9 cellular contexts compared by ENCODE assay signal in the genomic region with DNA sequence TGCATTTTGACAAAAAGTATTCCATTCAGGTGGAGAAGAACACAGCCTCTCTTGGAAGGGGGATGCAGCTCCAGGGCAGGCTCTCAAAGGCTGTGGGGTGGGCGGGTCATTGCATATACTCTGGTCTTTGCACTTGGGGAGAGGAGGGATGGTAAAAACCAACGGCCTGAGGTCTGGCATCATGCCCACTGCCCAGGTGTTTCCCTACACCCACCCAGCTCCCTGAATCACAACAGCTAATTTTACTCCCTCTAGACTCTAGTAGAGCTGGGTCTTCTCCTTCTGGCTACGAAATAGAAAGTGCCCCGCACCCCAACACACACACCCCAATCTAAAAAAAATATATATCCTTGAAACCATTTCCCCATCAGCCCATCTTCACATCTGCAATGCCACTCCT. TPM values are rescaled to one million over a fixed set of nuclear protein-coding genes. Genes with fewer than 3 reads are reported as not detected.
DNase-seq lines count a peak whose midpoint lies in the region; ATAC-seq and TF ChIP-seq lines count a peak whose summit lies in the region.
"Had no signal": no experiment of that assay in that cellular context is flagged by ENCODE, and none has a peak within 500 bp of the region (broad histone marks: within the 10 kb centered on the region; RNA-seq: fewer than 3 reads in every experiment).

No MANE protein-coding gene starts in this region.

- no peak overlapping the region for H3K27ac Mint-ChIP-seq in natural killer cell
- no peak overlapping the region for H3K27ac Mint-ChIP-seq in activated CD4-positive, alpha-beta memory T cell treated with anti-CD3 and anti-CD28 coated beads, Interleukin-2, amount 10 ng/mL, durations not matched to agents 7 days and 5 days

- H3K9ac ChIP-seq in BLaER1 (peak overlapping the region; percentile 92), HUES64 (ENCODE audit: low read depth, low read length) (no peak overlapping the region), colonic mucosa (ENCODE audit: low read depth in 2 of 2, low read length in 2 of 2) (no peak overlapping the region)

- intact Hi-C loops in colonic mucosa (cut with DNase I) = loop anchor here (10.0 kb wide), 1 partner anchor 102 kb away; no protein-coding TSS in a partner anchor
- intact Hi-C loops in natural killer cell (cut with micrococcal nuclease) = no loop called here

- DNase-seq in colonic mucosa (no peak), natural killer cell (no peak), ureter (ENCODE audit: low spot score) (no peak)
- DNase-seq in stimulated activated CD4-positive, alpha-beta T cell treated with anti-CD3 and anti-CD28 coated beads, Interleukin-15, amount 100 ng/mL, for 24 hours = no peak
- no peak for DNase-seq in activated CD4-positive, alpha-beta memory T cell treated with anti-CD3 and anti-CD28 coated beads, Interleukin-2, amount 10 ng/mL, durations not matched to agents 7 days and 5 days
- DNase-seq in NK-92 treated with Interleukin-12 subunit alpha and Interleukin-12 subunit beta, amount 100 ng/mL, for 24 hours (lab: John Stamatoyannopoulos, UW) = no peak
- DNase-seq: stimulated activated CD4-positive, alpha-beta T cell treated with anti-CD3 and anti-CD28 coated beads, Interleukin-1b, Interleukin-23, amount 100 ng/mL, for 48 hours had no signal

- CTCF ChIA-PET in activated CD4-positive, alpha-beta memory T cell treated with anti-CD3 and anti-CD28 coated beads, Interleukin-2, amount 10 ng/mL, durations not matched to agents 7 days and 5 days (lab: Charles Lee) = no interaction called here

- no peak for TF ChIP-seq CTCF in colonic mucosa (IDR thresholded peaks at IDR 0.05)
- no peak for TF ChIP-seq CTCF in natural killer cell (IDR thresholded peaks at IDR 0.05)

- H3K4me1 ChIP-seq in BLaER1 = peaks cover 38% of the 10 kb centered on the region
- H3K4me1 ChIP-seq in HUES64 (ENCODE audit: insufficient read depth, low read length) = peaks cover 6% of the 10 kb centered on the region
- peaks cover 4% of the 10 kb centered on the region for H3K4me1 ChIP-seq in colonic mucosa

- peaks cover 9% of the 10 kb centered on the region; the same call in 1 of the 2 replicates for H4K20me1 ChIP-seq in BLaER1

- no peaks in the 10 kb centered on the region for H3K27me3 ChIP-seq in BLaER1
- peaks cover 20% of the 10 kb centered on the region for H3K27me3 ChIP-seq in HUES64 (ENCODE audit: insufficient read depth, low read length)
- no peaks in the 10 kb centered on the region for H3K27me3 ChIP-seq in colonic mucosa

- H3K4me3 ChIP-seq in BLaER1 (peak overlapping the region; percentile 84), HUES64 (ENCODE audit: low read length) (peak overlapping the region; percentile 77), colonic mucosa (peak overlapping the region; percentile 45)

- H3K36me3 Mint-ChIP-seq in natural killer cell = no peaks in the 10 kb centered on the region
- H3K36me3 Mint-ChIP-seq in activated CD4-positive, alpha-beta memory T cell treated with anti-CD3 and anti-CD28 coated beads, Interleukin-2, amount 10 ng/mL, durations not matched to agents 7 days and 5 days (ENCODE audit: low read depth) = no peaks in the 10 kb centered on the region

- peaks cover 27% of the 10 kb centered on the region for H3K36me3 ChIP-seq in BLaER1
- H3K36me3 ChIP-seq in HUES64 (ENCODE audit: insufficient read depth, low read length) = no peaks in the 10 kb centered on the region
- H3K36me3 ChIP-seq in colonic mucosa = no peaks in the 10 kb centered on the region

- POLR2A ChIA-PET in activated CD4-positive, alpha-beta memory T cell treated with anti-CD3 and anti-CD28 coated beads, Interleukin-2, amount 10 ng/mL, durations not matched to agents 7 days and 5 days (lab: Charles Lee) = no interaction called here

- H3K4me2 ChIP-seq in BLaER1 = peak overlapping the region; percentile 98

- peaks cover 0 to 7% of the 10 kb centered on the region in 2 donors for H3K4me1 Mint-ChIP-seq in natural killer cell
- peaks cover 22% of the 10 kb centered on the region for H3K4me1 Mint-ChIP-seq in activated CD4-positive, alpha-beta memory T cell treated with anti-CD3 and anti-CD28 coated beads, Interleukin-2, amount 10 ng/mL, durations not matched to agents 7 days and 5 days

- H3K9me3 ChIP-seq in BLaER1 (no peaks in the 10 kb centered on the region), HUES64 (ENCODE audit: insufficient read depth, low read depth, low read length) (no peaks in the 10 kb centered on the region), colonic mucosa (no peaks in the 10 kb centered on the region)

- H3K27me3 Mint-ChIP-seq in natural killer cell (ENCODE audit: low read depth in 2 of 2) = peaks cover 40 to 41% of the 10 kb centered on the region in 2 donors
- H3K27me3 Mint-ChIP-seq in activated CD4-positive, alpha-beta memory T cell treated with anti-CD3 and anti-CD28 coated beads, Interleukin-2, amount 10 ng/mL, durations not matched to agents 7 days and 5 days = peaks cover 46% of the 10 kb centered on the region

- WGBS in HUES64 = 91% methylated on average over 4 of the region's 4 CpGs

- H3K9me3 Mint-ChIP-seq in natural killer cell = no peaks in the 10 kb centered on the region
- no peaks in the 10 kb centered on the region for H3K9me3 Mint-ChIP-seq in activated CD4-positive, alpha-beta memory T cell treated with anti-CD3 and anti-CD28 coated beads, Interleukin-2, amount 10 ng/mL, durations not matched to agents 7 days and 5 days

- H3K27ac ChIP-seq in BLaER1 (peak overlapping the region; percentile 95), HUES64 (ENCODE audit: low read depth, low read length) (no peak overlapping the region), colonic mucosa (no peak overlapping the region)

- H3K4me3 Mint-ChIP-seq in natural killer cell = peak overlapping the region; percentile 49
- H3K4me3 Mint-ChIP-seq in activated CD4-positive, alpha-beta memory T cell treated with anti-CD3 and anti-CD28 coated beads, Interleukin-2, amount 10 ng/mL, durations not matched to agents 7 days and 5 days = no peak overlapping the region

- no peak for ATAC-seq in natural killer cell

RNA-seq across cellular contexts. Expression of gene MYLK, which starts 1.0 kb away (rescaled TPM):
- 6.1 TPM for polyA plus RNA-seq in HUES64 (2013, experiment 1 of 2)
- 9.9 TPM for polyA plus RNA-seq in HUES64 (2013, experiment 2 of 2)
- total RNA-seq in colonic mucosa (100 to 1,000 TPM in 1 of 2 donors, 10 to 100 TPM in 1; 58.8 to 267 TPM), natural killer cell (1 to 10 TPM in 2 of 3 donors, under 1 TPM in 1; 0.39 to 5.4 (median 3.4) TPM), ureter (942 TPM)
- under 1 TPM; 0.50 to 0.68 TPM for total RNA-seq in activated CD4-positive, alpha-beta memory T cell treated with anti-CD3 and anti-CD28 coated beads, Interleukin-2, amount 10 ng/mL, durations not matched to agents 7 days and 5 days

Comparison
In these comparisons a context has a peak if more than half of its experiments do, and no peak if none do; other contexts are left out.
1. RNA of gene MYLK, which starts 1.0 kb away (total RNA-seq): 942 TPM in ureter (single experiment) and 58.8 to 267 TPM in colonic mucosa; 0.39 to 5.4 TPM in natural killer cell and 0.50 to 0.68 TPM in activated CD4-positive, alpha-beta memory T cell treated with anti-CD3 and anti-CD28 coated beads, Interleukin-2, amount 10 ng/mL, durations not matched to agents 7 days and 5 days; every median in the first group is over 4 times any median in the second.
2. Peak in every context shown above with its lines, with median percentiles within 50 percentile points of each other: H3K4me3 ChIP-seq.